Comparison of ENCODE assay signal across 22 cellular contexts in genomic region chr3:1699361-1699920, GRCh38.
DNase-seq lines count a peak whose midpoint lies in the region; ATAC-seq and TF ChIP-seq lines count a peak whose summit lies in the region.
"Had no signal": no experiment of that assay in that cellular context is flagged by ENCODE, and none has a peak within 500 bp of the region (broad histone marks: within the 10 kb centered on the region; RNA-seq: fewer than 3 reads in every experiment).

No MANE protein-coding gene starts in this region.

- H3K36me3 Mint-ChIP-seq in chondrocyte (ENCODE audit: low read depth): no peaks in the 10 kb centered on the region
- H3K36me3 Mint-ChIP-seq: CD8-positive, alpha-beta memory T cell had no signal

- H3K27me3 ChIP-seq in lung (ENCODE audit: control insufficient read depth, insufficient read depth) (no peaks in the 10 kb centered on the region), upper lobe of right lung (no peaks in the 10 kb centered on the region), A673 (replicated peaks; ENCODE audit: insufficient read depth, low read depth, low read length, poor library complexity) (no peaks in the 10 kb centered on the region)
- H3K27me3 ChIP-seq: BLaER1 had no signal

- H3K27ac ChIP-seq in lung (ENCODE audit: low read depth in 1 of 2, low read length in 1 of 2) (no peak overlapping the region), upper lobe of right lung (no peak overlapping the region), A673 (ENCODE audit: low read depth, low read length, poor library complexity, severe bottlenecking) (no peak overlapping the region)
- H3K27ac ChIP-seq: A549, BLaER1, C4-2B had no signal

- no peaks in the 10 kb centered on the region for H3K4me1 Mint-ChIP-seq in chondrocyte (ENCODE audit: low read depth)
- H3K4me1 Mint-ChIP-seq: B cell; CD8-positive, alpha-beta memory T cell; GM23338; H9 had no signal

- CTCF ChIA-PET in A673 (lab: Charles Lee): no interaction called here

- H3K36me3 ChIP-seq in lung (ENCODE audit: control insufficient read depth in 2 of 2, insufficient read depth in 2 of 2, low read length in 2 of 2) (no peaks in the 10 kb centered on the region), upper lobe of right lung (no peaks in the 10 kb centered on the region), A673 (ENCODE audit: insufficient read depth, low read length, poor library complexity, severe bottlenecking) (no peaks in the 10 kb centered on the region)
- H3K36me3 ChIP-seq: BLaER1 had no signal

- 92 to 96% methylated on average over 17 of the region's 17 CpGs for WGBS in lung, 2 donors

- no peaks in the 10 kb centered on the region for H3K4me1 ChIP-seq in lung (ENCODE audit: control insufficient read depth in 2 of 2, insufficient read depth in 2 of 2, low read length in 2 of 2)
- H3K4me1 ChIP-seq in upper lobe of right lung: no peaks in the 10 kb centered on the region
- H3K4me1 ChIP-seq in A673 (ENCODE audit: insufficient read depth, low read length, poor library complexity, severe bottlenecking): no peaks in the 10 kb centered on the region
- H3K4me1 ChIP-seq: A549, BLaER1 had no signal

- no peak overlapping the region for H3K4me3 ChIP-seq in lung
- H3K4me3 ChIP-seq in upper lobe of right lung: no peak overlapping the region
- no peak overlapping the region for H3K4me3 ChIP-seq in A673 (ENCODE audit: low read depth, low read length, poor library complexity, severe bottlenecking)
- H3K4me3 ChIP-seq: A549, BLaER1, GM12878, GM23338 had no signal

- peaks cover 0 to 3% of the 10 kb centered on the region in 2 donors for H3K9me3 ChIP-seq in lung (ENCODE audit: control insufficient read depth in 2 of 2, insufficient read depth in 1 of 2, low read length in 1 of 2)
- no peaks in the 10 kb centered on the region for H3K9me3 ChIP-seq in upper lobe of right lung
- H3K9me3 ChIP-seq in A673 (ENCODE audit: low read depth, low read length, poor library complexity, severe bottlenecking): peaks cover 3% of the 10 kb centered on the region
- H3K9me3 ChIP-seq: BLaER1 had no signal

- no TSS peak for BruUV-seq in A673 (replicated peaks; lab: Mats Ljungman, UMichigan)

- H3K4me3 Mint-ChIP-seq in chondrocyte (ENCODE audit: unreplicated experiment): no peak overlapping the region
- H3K4me3 Mint-ChIP-seq: B cell; CD4-positive, alpha-beta T cell; CD8-positive, alpha-beta memory T cell; GM23338; H9 had no signal

- TF ChIP-seq CTCF in chondrocyte (IDR thresholded peaks at IDR 0.05): no peak
- TF ChIP-seq CTCF in lung (IDR thresholded peaks at IDR 0.05; ENCODE audit: control extremely low read depth, extremely low read depth): no peak
- TF ChIP-seq CTCF in upper lobe of right lung (IDR thresholded peaks at IDR 0.05): no peak
- TF ChIP-seq CTCF in A673 (conservative IDR thresholded peaks at IDR 0.05; ENCODE audit: low read depth, low read length): no peak

- H3K9me3 Mint-ChIP-seq in chondrocyte (ENCODE audit: low read depth): peaks cover 5% of the 10 kb centered on the region
- H3K9me3 Mint-ChIP-seq: CD4-positive, alpha-beta T cell; H9 had no signal

- intact Hi-C loops in sciatic nerve (cut with DNase I): no loop called here
- intact Hi-C loops in upper lobe of right lung (cut with DNase I): no loop called here
- intact Hi-C loops in A673 (cut with micrococcal nuclease; ENCODE audit: unreplicated experiment): no loop called here

- POLR2A ChIA-PET in A673 (lab: Charles Lee; ENCODE audit: low non-redundant PET): no interaction called here

- no peaks in the 10 kb centered on the region for H3K27me3 Mint-ChIP-seq in chondrocyte (ENCODE audit: low read depth)
- H3K27me3 Mint-ChIP-seq: B cell; CD4-positive, alpha-beta T cell; CD8-positive, alpha-beta memory T cell had no signal

- peak; percentile 5 for ATAC-seq in lung (ENCODE audit: insufficient read depth, low FRiP score)
- ATAC-seq in sciatic nerve: peak; percentile 22
- peak; percentile 42 for ATAC-seq in upper lobe of right lung
- ATAC-seq: A549, GM12878, GM23338, HCT116 had no signal

- DNase-seq in chondrocyte (ENCODE audit: low spot score) (peak; percentile 71), lung (ENCODE audit: low spot score) (no peak), sciatic nerve (ENCODE audit: low spot score) (no peak), upper lobe of right lung (no peak), NCI-H187 (lab: John Stamatoyannopoulos, UW) (no peak), A673 (ENCODE audit: low spot score) (no peak), T-helper 2 cell (no peak)
- DNase-seq: 8988T; CD4-positive, alpha-beta T cell; CD8-positive, alpha-beta memory T cell; DMS 273 treated with DMSO at 0.1 percent for 48 hours; DMS79; EL; GDM1; H9 had no signal

- no peak overlapping the region for H3K27ac Mint-ChIP-seq in chondrocyte (ENCODE audit: unreplicated experiment)
- H3K27ac Mint-ChIP-seq: B cell; CD4-positive, alpha-beta T cell; CD8-positive, alpha-beta memory T cell; GM23338; H9 had no signal
